9 cellular contexts compared by ENCODE assay signal in genomic region chr1:153842006-153842471, GRCh38.
A peak's percentile ranks its signal among the peaks of the same experiment; 100 is the strongest.
DNase-seq lines count a peak whose midpoint lies in the region; ATAC-seq lines count a peak whose summit lies in the region.
"Had no signal": no experiment of that assay in that cellular context is flagged by ENCODE, and none has a peak within 500 bp of the region (broad histone marks: within the 10 kb centered on the region; RNA-seq: fewer than 3 reads in every experiment).

No MANE protein-coding gene starts in this region.

- peak overlapping the region; percentile 18 for H3K27ac Mint-ChIP-seq in activated naive CD8-positive, alpha-beta T cell treated with anti-CD3 and anti-CD28 coated beads for 36 hours
- peak overlapping the region in 5 of 10 donors; percentile 0 to 78 (median 39) for H3K27ac Mint-ChIP-seq in naive thymus-derived CD8-positive, alpha-beta T cell

- H3K4me1 Mint-ChIP-seq in activated naive CD8-positive, alpha-beta T cell treated with anti-CD3 and anti-CD28 coated beads for 36 hours: peaks cover 26% of the 10 kb centered on the region
- H3K4me1 Mint-ChIP-seq in naive thymus-derived CD8-positive, alpha-beta T cell: peaks cover 7 to 44% (median 33%) of the 10 kb centered on the region in 4 donors

- H3K27me3 Mint-ChIP-seq in activated naive CD8-positive, alpha-beta T cell treated with anti-CD3 and anti-CD28 coated beads for 36 hours: no peaks in the 10 kb centered on the region
- H3K27me3 Mint-ChIP-seq in naive thymus-derived CD8-positive, alpha-beta T cell: no peaks in the 10 kb centered on the region

- no peak overlapping the region for H3K27ac ChIP-seq in substantia nigra (ENCODE audit: low read depth, low read length, poor library complexity, severe bottlenecking)

- ATAC-seq in GM19351 (IDR thresholded peaks at IDR 0.05; ENCODE audit: unreplicated experiment) (peak; percentile 72), HG03175 (IDR thresholded peaks at IDR 0.05; ENCODE audit: unreplicated experiment) (peak; percentile 66)
- ATAC-seq in naive thymus-derived CD8-positive, alpha-beta T cell: no peak

- no peaks in the 10 kb centered on the region for H3K9me3 Mint-ChIP-seq in activated naive CD8-positive, alpha-beta T cell treated with anti-CD3 and anti-CD28 coated beads for 36 hours
- H3K9me3 Mint-ChIP-seq in naive thymus-derived CD8-positive, alpha-beta T cell: no peaks in the 10 kb centered on the region

- peak; percentile 2 for DNase-seq in GM04503 (ENCODE audit: low read depth)
- DNase-seq in activated naive CD8-positive, alpha-beta T cell treated with anti-CD3 and anti-CD28 coated beads for 36 hours: no peak
- DNase-seq in naive thymus-derived CD8-positive, alpha-beta T cell: no peak
- DNase-seq in substantia nigra (lab: John Stamatoyannopoulos, UW): no peak
- no peak for DNase-seq in stimulated activated CD4-positive, alpha-beta T cell treated with anti-CD3 and anti-CD28 coated beads, Interleukin-4, amount 100 ng/mL, for 4 hours
- no peak for DNase-seq in COLO829 (ENCODE audit: low spot score)
- DNase-seq: NCI-H82 had no signal

- H3K36me3 Mint-ChIP-seq in activated naive CD8-positive, alpha-beta T cell treated with anti-CD3 and anti-CD28 coated beads for 36 hours: peaks cover 13% of the 10 kb centered on the region
- H3K36me3 Mint-ChIP-seq in naive thymus-derived CD8-positive, alpha-beta T cell: peaks cover 4 to 19% (median 5%) of the 10 kb centered on the region in 3 donors

- no peak overlapping the region for H3K4me3 Mint-ChIP-seq in activated naive CD8-positive, alpha-beta T cell treated with anti-CD3 and anti-CD28 coated beads for 36 hours
- no peak overlapping the region for H3K4me3 Mint-ChIP-seq in naive thymus-derived CD8-positive, alpha-beta T cell

- POLR2A ChIA-PET in naive thymus-derived CD8-positive, alpha-beta T cell (lab: Charles Lee): interaction anchor here (1.0 kb wide), 1 partner anchor 80 kb away, joined by 4 read pairs; no protein-coding TSS in a partner anchor

Comparison
In these comparisons a context has a peak if more than half of its experiments do, and no peak if none do; other contexts are left out.
1. ATAC-seq: peak in GM19351 (single experiment) and HG03175 (single experiment); none in naive thymus-derived CD8-positive, alpha-beta T cell (0 of 2).